12 cellular contexts compared by ENCODE assay signal in genomic region chr9:109422641-109423040, GRCh38.
DNase-seq lines count a peak whose midpoint lies in the region; ATAC-seq and TF ChIP-seq lines count a peak whose summit lies in the region.
"Had no signal": no experiment of that assay in that cellular context is flagged by ENCODE, and none has a peak within 500 bp of the region (broad histone marks: within the 10 kb centered on the region; RNA-seq: fewer than 3 reads in every experiment).

No MANE protein-coding gene starts in this region.

- no peak overlapping the region for H3K4me3 ChIP-seq in heart right ventricle
- H3K4me3 ChIP-seq in BE2C (ENCODE audit: low read depth, low read length), result no peak overlapping the region
- H3K4me3 ChIP-seq: A549, lung had no signal

- H3K4me1 ChIP-seq in heart right ventricle (peaks cover 0 to 60% (median 14%) of the 10 kb centered on the region in 9 donors), BE2C (no peaks in the 10 kb centered on the region)
- H3K4me1 ChIP-seq: A549 had no signal

- peak overlapping the region in 8 of 10 donors; percentile 21 to 92 (median 58) for H3K27ac ChIP-seq in heart right ventricle
- H3K27ac ChIP-seq: A549 had no signal

- ATAC-seq in heart right ventricle (no peak), left cardiac atrium (no peak), HG02588 (IDR thresholded peaks at IDR 0.05; ENCODE audit: unreplicated experiment) (peak; percentile 70), HG03469 (IDR thresholded peaks at IDR 0.05; ENCODE audit: unreplicated experiment) (peak; percentile 63)
- ATAC-seq: A549 had no signal

- TF ChIP-seq CTCF in heart right ventricle (IDR thresholded peaks at IDR 0.05) (no peak), BE2C (IDR thresholded peaks at IDR 0.05; ENCODE audit: low read depth, low read length) (no peak)

- intact Hi-C loops in heart right ventricle (cut with DNase I), result loop anchor here in 2 of 10 donors (5.0 kb wide), 1 partner anchor 50 kb away; no protein-coding TSS in a partner anchor
- intact Hi-C loops in left cardiac atrium (cut with DNase I), result no loop called here

- H3K36me3 ChIP-seq in heart right ventricle, result peaks cover 0 to 19% (median 0%) of the 10 kb centered on the region in 9 donors
- no peaks in the 10 kb centered on the region for H3K36me3 ChIP-seq in BE2C

- no peaks in the 10 kb centered on the region for H3K27me3 ChIP-seq in heart right ventricle
- H3K27me3 ChIP-seq in BE2C, result no peaks in the 10 kb centered on the region; the same call in 1 of the 2 replicates

- DNase-seq in heart right ventricle (no peak), left cardiac atrium (no peak), ureter (ENCODE audit: low spot score) (peak; percentile 77), BE2C (no peak), cerebellum (ENCODE audit: low spot score) (no peak), AG08396 (ENCODE audit: low spot score) (no peak)
- DNase-seq: central memory CD4-positive, alpha-beta T cell; GF-D8 had no signal

- 51 to 56% methylated on average over 7 of the region's 7 CpGs for WGBS in heart right ventricle, 2 donors

- H3K9me3 ChIP-seq in heart right ventricle (no peaks in the 10 kb centered on the region), BE2C (no peaks in the 10 kb centered on the region)
- H3K9me3 ChIP-seq: A549 had no signal

Comparison
In these comparisons a context has a peak if more than half of its experiments do, and no peak if none do; other contexts are left out.
1. ATAC-seq: peak in HG02588 (single experiment) and HG03469 (single experiment); none in heart right ventricle (0 of 8) and left cardiac atrium (0 of 2).